In genomic region chr4:169720529-169720928, GRCh38 we compare ENCODE assay signal across 22 cellular contexts.
"Had no signal": no experiment of that assay in that cellular context is flagged by ENCODE, and none has a peak within 500 bp of the region (broad histone marks: within the 10 kb centered on the region; RNA-seq: fewer than 3 reads in every experiment).

No MANE protein-coding gene starts in this region.

- H3K9me3 Mint-ChIP-seq: activated naive CD8-positive, alpha-beta T cell treated with anti-CD3 and anti-CD28 coated beads, Interleukin-2, amount 50 U/mL, for 24 hours; neural progenitor cell; stimulated activated naive CD8-positive, alpha-beta T cell treated with anti-CD3 and anti-CD28 coated beads, Interleukin-15, Interleukin-2, amounts not matched to agents 100 ng/mL and 50 ng/mL, for 24 hours had no signal

- H3K9ac ChIP-seq: neural progenitor cell had no signal

- H3K36me3 ChIP-seq: brain microvascular endothelial cell had no signal

- H3K27me3 ChIP-seq: brain microvascular endothelial cell, gastrocnemius medialis, heart left ventricle, left lung, neural progenitor cell, suprapubic skin, vagina had no signal

- H2AFZ ChIP-seq: neural progenitor cell had no signal

- H3K4me3 Mint-ChIP-seq: activated naive CD8-positive, alpha-beta T cell treated with anti-CD3 and anti-CD28 coated beads, Interleukin-2, amount 50 U/mL, for 24 hours; neural progenitor cell; stimulated activated naive CD8-positive, alpha-beta T cell treated with anti-CD3 and anti-CD28 coated beads, Interleukin-15, Interleukin-2, amounts not matched to agents 100 ng/mL and 50 ng/mL, for 24 hours had no signal

- H3K4me2 ChIP-seq: neural progenitor cell had no signal

- H3K9me3 ChIP-seq: gastrocnemius medialis, heart left ventricle, left lung, psoas muscle, suprapubic skin, vagina had no signal

- H3K27me3 Mint-ChIP-seq: activated naive CD8-positive, alpha-beta T cell treated with anti-CD3 and anti-CD28 coated beads, Interleukin-2, amount 50 U/mL, for 24 hours; stimulated activated naive CD8-positive, alpha-beta T cell treated with anti-CD3 and anti-CD28 coated beads, Interleukin-15, Interleukin-2, amounts not matched to agents 100 ng/mL and 50 ng/mL, for 24 hours had no signal

- H3K27ac ChIP-seq: brain microvascular endothelial cell, coronary artery, gastrocnemius medialis, heart left ventricle, left lung, neural progenitor cell, psoas muscle, suprapubic skin, vagina had no signal

- H3K4me3 ChIP-seq: coronary artery, gastrocnemius medialis, heart left ventricle, left lung, neural progenitor cell, psoas muscle, suprapubic skin, vagina had no signal

- ATAC-seq: activated naive CD8-positive, alpha-beta T cell treated with anti-CD3 and anti-CD28 coated beads, Interleukin-2, amount 50 U/mL, for 24 hours; esophagus mucosa; gastrocnemius medialis; heart left ventricle; left lung; psoas muscle; right cardiac atrium; SK-N-SH treated with all-trans-retinoic acid at 6 μM for 48 hours had no signal

- H3K4me1 ChIP-seq: gastrocnemius medialis, heart left ventricle, left lung, psoas muscle, suprapubic skin, vagina had no signal

- H3K27ac Mint-ChIP-seq: activated naive CD8-positive, alpha-beta T cell treated with anti-CD3 and anti-CD28 coated beads, Interleukin-2, amount 50 U/mL, for 24 hours; neural progenitor cell had no signal

- H3K4me1 Mint-ChIP-seq: activated naive CD8-positive, alpha-beta T cell treated with anti-CD3 and anti-CD28 coated beads, Interleukin-2, amount 50 U/mL, for 24 hours had no signal

- DNase-seq: activated CD4-positive, alpha-beta T cell treated with anti-CD3 and anti-CD28 coated beads, Interleukin-2, amount 50 U/mL, for 4 hours; activated effector memory CD4-positive, alpha-beta T cell treated with Interleukin-2 at 50 U/mL for 16 hours; activated naive CD8-positive, alpha-beta T cell treated with anti-CD3 and anti-CD28 coated beads, Interleukin-2, amount 50 U/mL, for 24 hours; aorta; brain microvascular endothelial cell; gastrocnemius medialis; heart left ventricle; left lung; midbrain; psoas muscle; right cardiac atrium; stimulated activated CD4-positive, alpha-beta T cell treated with anti-CD3 and anti-CD28 coated beads, Interleukin-2, amount 100 ng/mL, for 24 hours; T-helper 1 cell; T1000; trophoblast cell had no signal
